20 cellular contexts compared by ENCODE assay signal in the genomic region with DNA sequence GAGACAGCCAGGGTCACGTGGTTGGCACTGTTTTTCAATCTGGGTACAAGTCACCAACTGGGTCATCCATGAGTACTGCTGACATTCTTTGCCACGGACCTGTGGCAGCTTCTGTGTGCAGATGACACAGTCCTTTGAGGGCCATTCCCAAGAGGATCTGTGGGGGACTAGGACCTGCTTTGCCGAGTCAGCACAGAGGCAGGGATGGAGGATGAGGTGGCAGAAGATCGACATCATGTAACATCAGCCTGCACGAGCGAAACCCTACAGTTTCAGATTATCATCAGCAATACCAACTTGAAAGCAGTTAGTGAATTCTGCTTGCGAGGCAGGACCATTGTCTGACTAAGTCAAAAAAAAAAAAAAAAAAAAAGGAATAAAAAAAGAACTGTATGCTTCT.
DNase-seq lines count a peak whose midpoint lies in the region; ATAC-seq, FAIRE-seq and TF ChIP-seq lines count a peak whose summit lies in the region.
"Had no signal": no experiment of that assay in that cellular context is flagged by ENCODE, and none has a peak within 500 bp of the region (broad histone marks: within the 10 kb centered on the region; RNA-seq: fewer than 3 reads in every experiment).

No MANE protein-coding gene starts in this region.

- H3K4me3 ChIP-seq in HepG2 (replicated peaks in 1 of 3; ENCODE audit: insufficient read depth in 1 of 3, low read depth in 2 of 3, low read length in 3 of 3), result no peak overlapping the region
- H3K4me3 ChIP-seq in right lobe of liver, result no peak overlapping the region
- H3K4me3 ChIP-seq in naive thymus-derived CD4-positive, alpha-beta T cell (ENCODE audit: low read length), result no peak overlapping the region
- H3K4me3 ChIP-seq: cardiac muscle cell, transverse colon had no signal

- no peak overlapping the region for H3K27ac ChIP-seq in HepG2 (ENCODE audit: extremely low read length, insufficient read depth, low read length)
- H3K27ac ChIP-seq in right lobe of liver, result no peak overlapping the region
- no peak overlapping the region for H3K27ac ChIP-seq in naive thymus-derived CD4-positive, alpha-beta T cell (ENCODE audit: low read depth, low read length)
- H3K27ac ChIP-seq: cardiac muscle cell, HL-60, transverse colon had no signal

- CTCF ChIA-PET in HepG2 (lab: Yijun Ruan, JAX; ENCODE audit: low intra/inter-chr PET ratio, low total read pairs), result no interaction called here
- CTCF ChIA-PET in naive thymus-derived CD4-positive, alpha-beta T cell (lab: Charles Lee), result no interaction called here

- TF ChIP-seq EP300 in HepG2 (IDR thresholded peaks at IDR 0.05; ENCODE audit: low read depth in 2 of 2, low read length in 2 of 2), result no peak
- no peak for TF ChIP-seq EP300 in HepG2 (CRISPR knock-in tag; IDR thresholded peaks at IDR 0.05; ENCODE audit: borderline replicate concordance)

- no TSS peak for BruUV-seq in HepG2 (replicated peaks; lab: Mats Ljungman, UMichigan)

- POLR2A ChIA-PET in HepG2 (lab: Yijun Ruan, JAX), result no interaction called here
- POLR2A ChIA-PET in naive thymus-derived CD4-positive, alpha-beta T cell (lab: Charles Lee), result interaction anchor here (0.7 to 0.9 kb wide), 2 partner anchors 12 to 123 kb away, joined by 3 to 5 read pairs; no protein-coding TSS in a partner anchor

- no peak for TF ChIP-seq POLR2A in HepG2 (IDR thresholded peaks at IDR 0.05; ENCODE audit: insufficient read depth in 1 of 2, low read depth in 2 of 2, low read length in 2 of 2)
- no peak for TF ChIP-seq POLR2A in right lobe of liver (IDR thresholded peaks at IDR 0.05)

- H3K79me2 ChIP-seq in HepG2 (ENCODE audit: insufficient read depth, low read length), result no peaks in the 10 kb centered on the region

- H3K4me3 Mint-ChIP-seq in activated T-cell treated with anti-CD3 and anti-CD28 coated beads, Interleukin-2, amount 50 U/mL, for 4 hours, result peak overlapping the region; percentile 60
- H3K4me3 Mint-ChIP-seq in naive thymus-derived CD4-positive, alpha-beta T cell, result peak overlapping the region in 7 of 10 donors; percentile 19 to 64 (median 49)
- H3K4me3 Mint-ChIP-seq: activated naive CD8-positive, alpha-beta T cell treated with anti-CD3 and anti-CD28 coated beads, Interleukin-2, amount 10 ng/mL, durations not matched to agents 7 days and 5 days; endodermal cell; natural killer cell; WTC11 had no signal

- H3K9me3 Mint-ChIP-seq in activated T-cell treated with anti-CD3 and anti-CD28 coated beads, Interleukin-2, amount 50 U/mL, for 4 hours, result no peaks in the 10 kb centered on the region
- H3K9me3 Mint-ChIP-seq in naive thymus-derived CD4-positive, alpha-beta T cell, result no peaks in the 10 kb centered on the region
- H3K9me3 Mint-ChIP-seq: activated naive CD8-positive, alpha-beta T cell treated with anti-CD3 and anti-CD28 coated beads, Interleukin-2, amount 10 ng/mL, durations not matched to agents 7 days and 5 days; endodermal cell; natural killer cell; WTC11 had no signal

- in situ Hi-C loops in HepG2 (cut with HindIII; ENCODE audit: extremely low pct_ligation_motif_present, low pct_unique_long_range_greater_than_20kb), result no loop called here

- no peak overlapping the region for H3K9ac ChIP-seq in HepG2 (ENCODE audit: insufficient read depth, low read depth, low read length)

- WGBS in HepG2 (ENCODE audit: low lambda C conversion rate), result 96% methylated on average over 7 of the region's 7 CpGs
- 67% methylated on average over 6 of the region's 7 CpGs for WGBS in right lobe of liver (ENCODE audit: insufficient coverage, low coverage, low lambda C conversion rate, missing lambda C conversion rate)

- ATAC-seq in HepG2, result no peak
- ATAC-seq in right lobe of liver, result no peak
- peak; percentile 24 to 34 for ATAC-seq in activated T-cell treated with anti-CD3 and anti-CD28 coated beads, Interleukin-2, amount 50 U/mL, for 4 hours
- ATAC-seq in naive thymus-derived CD4-positive, alpha-beta T cell, result peak; percentile 6
- no peak for ATAC-seq in GM21619 (IDR thresholded peaks at IDR 0.05; ENCODE audit: unreplicated experiment)
- ATAC-seq: natural killer cell, WTC11 had no signal

- H3K27me3 ChIP-seq in HepG2 (ENCODE audit: control insufficient read depth in 1 of 2, insufficient read depth in 2 of 2, low read length in 2 of 2) (no peaks in the 10 kb centered on the region), right lobe of liver (no peaks in the 10 kb centered on the region)
- H3K27me3 ChIP-seq in naive thymus-derived CD4-positive, alpha-beta T cell (ENCODE audit: control insufficient read depth in 2 of 2, insufficient read depth in 2 of 2, low read length in 2 of 2), result no peaks in the 10 kb centered on the region
- H3K27me3 ChIP-seq: cardiac muscle cell, transverse colon had no signal

- no peak overlapping the region for H3K4me2 ChIP-seq in HepG2 (ENCODE audit: low read depth, low read length)

- DNase-seq in HepG2 (ENCODE audit: low spot score), result no peak
- DNase-seq in right lobe of liver, result no peak
- DNase-seq in activated T-cell treated with anti-CD3 and anti-CD28 coated beads, Interleukin-2, amount 50 U/mL, for 4 hours, result no peak
- DNase-seq in naive thymus-derived CD4-positive, alpha-beta T cell, result no peak
- no peak for DNase-seq in HCEC 1CT
- DNase-seq in SK-N-DZ (ENCODE audit: low spot score), result no peak
- DNase-seq in hippocampal formation (lab: John Stamatoyannopoulos, UW), result no peak
- DNase-seq: activated naive CD8-positive, alpha-beta T cell treated with anti-CD3 and anti-CD28 coated beads, Interleukin-2, amount 10 ng/mL, durations not matched to agents 7 days and 5 days; DMS 273 treated with DMSO at 0.1 percent for 48 hours; endodermal cell; natural killer cell; NCI-H2029; NCI-H526 treated with DMSO at 0.1 percent for 48 hours; RPMI8226; transverse colon had no signal

- peaks cover 0 to 24% of the 10 kb centered on the region in 2 experiments; a peak in 3 of 5 replicates for H3K36me3 ChIP-seq in HepG2 (replicated peaks in 1 of 2; ENCODE audit: control insufficient read depth in 1 of 2, insufficient read depth in 2 of 2, low read length in 2 of 2)
- peaks cover 0 to 10% (median 1%) of the 10 kb centered on the region in 4 donors for H3K36me3 ChIP-seq in right lobe of liver
- peaks cover 0 to 23% (median 0%) of the 10 kb centered on the region in 3 experiments for H3K36me3 ChIP-seq in naive thymus-derived CD4-positive, alpha-beta T cell (ENCODE audit: control insufficient read depth in 2 of 3, insufficient read depth in 3 of 3, low read length in 3 of 3)
- H3K36me3 ChIP-seq: cardiac muscle cell, transverse colon had no signal

- FAIRE-seq in HepG2 (lab: Jason Lieb, UNC), result no peak

- intact Hi-C loops in HepG2 (cut with micrococcal nuclease; ENCODE audit: unreplicated experiment), result no loop called here
- intact Hi-C loops in right lobe of liver (cut with DNase I), result no loop called here
- intact Hi-C loops in naive thymus-derived CD4-positive, alpha-beta T cell (cut with micrococcal nuclease), result no loop called here

- no peak for TF ChIP-seq RAD21 in HepG2 (CRISPR knock-in tag; IDR thresholded peaks at IDR 0.05)

- peaks cover 21% of the 10 kb centered on the region for H3K36me3 Mint-ChIP-seq in activated T-cell treated with anti-CD3 and anti-CD28 coated beads, Interleukin-2, amount 50 U/mL, for 4 hours (ENCODE audit: insufficient read depth)
- H3K36me3 Mint-ChIP-seq in naive thymus-derived CD4-positive, alpha-beta T cell, result peaks cover 5 to 55% (median 43%) of the 10 kb centered on the region in 5 donors
- H3K36me3 Mint-ChIP-seq: natural killer cell, WTC11 had no signal

- no peaks in the 10 kb centered on the region for H3K27me3 Mint-ChIP-seq in activated T-cell treated with anti-CD3 and anti-CD28 coated beads, Interleukin-2, amount 50 U/mL, for 4 hours (ENCODE audit: low read depth)
- peaks cover 0 to 33% (median 0%) of the 10 kb centered on the region in 5 donors for H3K27me3 Mint-ChIP-seq in naive thymus-derived CD4-positive, alpha-beta T cell
- H3K27me3 Mint-ChIP-seq: activated naive CD8-positive, alpha-beta T cell treated with anti-CD3 and anti-CD28 coated beads, Interleukin-2, amount 10 ng/mL, durations not matched to agents 7 days and 5 days; progenitor cell of endocrine pancreas had no signal

- H3K4me1 Mint-ChIP-seq in activated T-cell treated with anti-CD3 and anti-CD28 coated beads, Interleukin-2, amount 50 U/mL, for 4 hours (ENCODE audit: low read depth), result peaks cover 71% of the 10 kb centered on the region
- peaks cover 17 to 95% (median 90%) of the 10 kb centered on the region in 7 donors for H3K4me1 Mint-ChIP-seq in naive thymus-derived CD4-positive, alpha-beta T cell
- H3K4me1 Mint-ChIP-seq: natural killer cell, WTC11 had no signal

- no peak overlapping the region for H2AFZ ChIP-seq in HepG2 (ENCODE audit: low read length)

- no peak for TF ChIP-seq CTCF in HepG2 (CRISPR knock-in tag; IDR thresholded peaks at IDR 0.05)
- no peak for TF ChIP-seq CTCF in right lobe of liver (IDR thresholded peaks at IDR 0.05)

- H3K4me1 ChIP-seq in HepG2 (ENCODE audit: insufficient read depth, low read length), result peaks cover 11% of the 10 kb centered on the region; the same call in 1 of the 2 replicates
- peaks cover 0 to 8% (median 0%) of the 10 kb centered on the region in 4 donors for H3K4me1 ChIP-seq in right lobe of liver
- peaks cover 9 to 55% of the 10 kb centered on the region in 2 donors for H3K4me1 ChIP-seq in naive thymus-derived CD4-positive, alpha-beta T cell (ENCODE audit: control insufficient read depth in 2 of 2, insufficient read depth in 2 of 2, low read length in 2 of 2)
- H3K4me1 ChIP-seq: transverse colon had no signal

- H3K9me3 ChIP-seq in HepG2 (ENCODE audit: low read length) (no peaks in the 10 kb centered on the region), right lobe of liver (no peaks in the 10 kb centered on the region)
- no peaks in the 10 kb centered on the region for H3K9me3 ChIP-seq in naive thymus-derived CD4-positive, alpha-beta T cell (ENCODE audit: control insufficient read depth in 2 of 3, low read length in 3 of 3)
- H3K9me3 ChIP-seq: transverse colon had no signal

- peak overlapping the region in 8 of 9 donors; percentile 38 to 81 (median 74) for H3K27ac Mint-ChIP-seq in naive thymus-derived CD4-positive, alpha-beta T cell
- H3K27ac Mint-ChIP-seq: activated naive CD8-positive, alpha-beta T cell treated with anti-CD3 and anti-CD28 coated beads, Interleukin-2, amount 10 ng/mL, durations not matched to agents 7 days and 5 days; endodermal cell; natural killer cell; progenitor cell of endocrine pancreas; WTC11 had no signal

- H4K20me1 ChIP-seq in HepG2 (ENCODE audit: insufficient read depth, low read length), result no peaks in the 10 kb centered on the region

TF ChIP-seq in HepG2, 621 proteins besides CTCF, POLR2A, EP300 and RAD21:
- TF ChIP-seq MAFK (conservative IDR thresholded peaks at IDR 0.05 in 1 of 2, IDR thresholded peaks at IDR 0.05 in 1 of 2; ENCODE audit: low read length in 2 of 2) (peak; percentile 54 to 78; a peak in 3 of 4 replicates), MTA1 (CRISPR knock-in tag; IDR thresholded peaks at IDR 0.05; ENCODE audit: borderline replicate concordance) (no peak), ZNF703 (CRISPR knock-in tag; IDR thresholded peaks at IDR 0.05; ENCODE audit: borderline replicate concordance) (no peak), MAFF (IDR thresholded peaks at IDR 0.05; ENCODE audit: low read depth, low read length) (peak; percentile 65)

Comparison
In these comparisons a context has a peak if more than half of its experiments do, and no peak if none do; other contexts are left out.
1. ATAC-seq: peak in activated T-cell treated with anti-CD3 and anti-CD28 coated beads, Interleukin-2, amount 50 U/mL, for 4 hours (2 of 2) and naive thymus-derived CD4-positive, alpha-beta T cell (single experiment); none in HepG2 (single experiment), right lobe of liver (0 of 4) and GM21619 (single experiment).